1 cellular context compared by ENCODE assay signal in genomic region chr11:117748771-117749540, GRCh38.
TF ChIP-seq lines count a peak whose summit lies in the region.

No MANE protein-coding gene starts in this region.

TF ChIP-seq in HepG2, 621 proteins besides CTCF, POLR2A, EP300 and RAD21 (continued from another document):
- no peak for TF ChIP-seq TRIM22 (IDR thresholded peaks at IDR 0.05)
- TF ChIP-seq ELF3 (CRISPR knock-in tag; IDR thresholded peaks at IDR 0.05) = peak; percentile 83
- no peak for TF ChIP-seq SMYD3 (CRISPR knock-in tag; IDR thresholded peaks at IDR 0.05)
- TF ChIP-seq ZNF260 (CRISPR knock-in tag; IDR thresholded peaks at IDR 0.05; ENCODE audit: borderline replicate concordance, low read depth) = no peak
- no peak for TF ChIP-seq ZNF790 (CRISPR knock-in tag; IDR thresholded peaks at IDR 0.05; ENCODE audit: borderline replicate concordance)
- 0 out of 2 replicates have a peak, but pooled peaks have one; percentile 43 for TF ChIP-seq ZNF780A (CRISPR knock-in tag; IDR thresholded peaks at IDR 0.05)
- TF ChIP-seq TEAD3 (CRISPR knock-in tag; optimal IDR thresholded peaks at IDR 0.05; ENCODE audit: borderline replicate concordance) = peak; percentile 83
- TF ChIP-seq IRF1 (CRISPR knock-in tag; IDR thresholded peaks at IDR 0.05; ENCODE audit: low read depth) = no peak
- TF ChIP-seq NCOA1 (CRISPR knock-in tag; IDR thresholded peaks at IDR 0.05) = 0 out of 2 replicates have a peak, but pooled peaks have one; percentile 77
- TF ChIP-seq HCFC1 (IDR thresholded peaks at IDR 0.05; ENCODE audit: low read depth, low read length) = no peak
- TF ChIP-seq FOXP1 (IDR thresholded peaks at IDR 0.05) = peak; percentile 26; the same call in 1 of the 2 replicates
- TF ChIP-seq FOXP1 (CRISPR knock-in tag; IDR thresholded peaks at IDR 0.05) = peak; percentile 93
- peak; percentile 48; the same call in 1 of the 2 replicates for TF ChIP-seq MAX (IDR thresholded peaks at IDR 0.05)
- no peak for TF ChIP-seq ZNF256 (CRISPR knock-in tag; conservative IDR thresholded peaks at IDR 0.05)
- TF ChIP-seq KDM1A (CRISPR knock-in tag; IDR thresholded peaks at IDR 0.05) = no peak
- TF ChIP-seq ETS1 (CRISPR knock-in tag; IDR thresholded peaks at IDR 0.05) = no peak
- TF ChIP-seq ZNF3 (CRISPR knock-in tag; IDR thresholded peaks at IDR 0.05) = no peak
- TF ChIP-seq ZNF367 (CRISPR knock-in tag; IDR thresholded peaks at IDR 0.05; ENCODE audit: borderline replicate concordance) = no peak
- TF ChIP-seq ZNF441 (CRISPR knock-in tag; IDR thresholded peaks at IDR 0.05; ENCODE audit: borderline replicate concordance) = no peak; the same call in 1 of the 2 replicates
- TF ChIP-seq BHLHE40 (IDR thresholded peaks at IDR 0.05; ENCODE audit: low read length) = peak; percentile 32; the same call in 1 of the 2 replicates
- peak; percentile 81 for TF ChIP-seq ZMYM3 (CRISPR knock-in tag; IDR thresholded peaks at IDR 0.05)
- TF ChIP-seq HNF4A (CRISPR knock-in tag; IDR thresholded peaks at IDR 0.05) = peak; percentile 89
- no peak for TF ChIP-seq ZNF431 (CRISPR knock-in tag; IDR thresholded peaks at IDR 0.05; ENCODE audit: borderline replicate concordance, low read depth)
- TF ChIP-seq HNRNPH1 (optimal IDR thresholded peaks at IDR 0.05; ENCODE audit: low read depth, low read length) = no peak
- TF ChIP-seq CBX1 (IDR thresholded peaks at IDR 0.05; ENCODE audit: low read depth) = peak; percentile 34
- TF ChIP-seq STAG1 (CRISPR knock-in tag; IDR thresholded peaks at IDR 0.05) = no peak; the same call in 1 of the 2 replicates
- peak; percentile 61 for TF ChIP-seq POGZ (CRISPR knock-in tag; IDR thresholded peaks at IDR 0.05)
- peak; percentile 74 for TF ChIP-seq UBTF (CRISPR knock-in tag; IDR thresholded peaks at IDR 0.05)
- no peak for TF ChIP-seq AGO1 (IDR thresholded peaks at IDR 0.05; ENCODE audit: low read depth, low read length, poor library complexity, severe bottlenecking)
- TF ChIP-seq FOXJ3 (CRISPR knock-in tag; IDR thresholded peaks at IDR 0.05; ENCODE audit: borderline replicate concordance) = peak; percentile 81; the same call in 1 of the 2 replicates
- peak; percentile 45; the same call in 1 of the 2 replicates for TF ChIP-seq ATF7-NPFF (CRISPR knock-in tag; IDR thresholded peaks at IDR 0.05; ENCODE audit: low read depth)
- peak; percentile 88 for TF ChIP-seq TARDBP (CRISPR knock-in tag; IDR thresholded peaks at IDR 0.05)
- peak; percentile 84 for TF ChIP-seq FOXO1 (CRISPR knock-in tag; IDR thresholded peaks at IDR 0.05)
- TF ChIP-seq ZNF550 (CRISPR knock-in tag; IDR thresholded peaks at IDR 0.05; ENCODE audit: borderline replicate concordance) = 0 out of 2 replicates have a peak, but pooled peaks have one; percentile 50
- no peak for TF ChIP-seq RORA (CRISPR knock-in tag; IDR thresholded peaks at IDR 0.05)
- TF ChIP-seq ARID4A (CRISPR knock-in tag; IDR thresholded peaks at IDR 0.05; ENCODE audit: borderline replicate concordance) = peak; percentile 55; the same call in 1 of the 2 replicates
- TF ChIP-seq NAIF1 (CRISPR knock-in tag; IDR thresholded peaks at IDR 0.05; ENCODE audit: borderline replicate concordance) = no peak
- TF ChIP-seq NR2C2 (CRISPR knock-in tag; IDR thresholded peaks at IDR 0.05; ENCODE audit: borderline replicate concordance) = peak; percentile 92
- no peak for TF ChIP-seq TCF7L2 (IDR thresholded peaks at IDR 0.05; ENCODE audit: low read depth, low read length)
- no peak for TF ChIP-seq DZIP1 (CRISPR knock-in tag; IDR thresholded peaks at IDR 0.05)
- TF ChIP-seq ZFP36L1 (CRISPR knock-in tag; IDR thresholded peaks at IDR 0.05) = peak; percentile 39; the same call in 1 of the 2 replicates
- TF ChIP-seq ZC3H13 (CRISPR knock-in tag; IDR thresholded peaks at IDR 0.05) = peak; percentile 34; the same call in 1 of the 2 replicates
- no peak for TF ChIP-seq TAF1 (CRISPR knock-in tag; IDR thresholded peaks at IDR 0.05)
